9 cellular contexts compared by ENCODE assay signal in genomic region chr6:139323511-139324445, GRCh38. TPM values are rescaled to one million over a fixed set of nuclear protein-coding genes. Genes with fewer than 3 reads are reported as not detected.
A peak's percentile ranks its signal among the peaks of the same experiment; 100 is the strongest.
DNase-seq lines count a peak whose midpoint lies in the region; ATAC-seq and TF ChIP-seq lines count a peak whose summit lies in the region.
"Had no signal": no experiment of that assay in that cellular context is flagged by ENCODE, and none has a peak within 500 bp of the region (broad histone marks: within the 10 kb centered on the region; RNA-seq: fewer than 3 reads in every experiment).

No MANE protein-coding gene starts in this region.

- H3K4me1 Mint-ChIP-seq in activated T-cell treated with anti-CD3 and anti-CD28 coated beads, Interleukin-2, amount 50 U/mL, for 72 hours (ENCODE audit: low read depth): peaks cover 37% of the 10 kb centered on the region

- H3K4me3 ChIP-seq in Peyer's patch: peak overlapping the region; percentile 12 to 39 (median 26)
- peak overlapping the region; percentile 34 for H3K4me3 ChIP-seq in upper lobe of right lung

- H3K27me3 ChIP-seq in Peyer's patch: no peaks in the 10 kb centered on the region
- H3K27me3 ChIP-seq in upper lobe of right lung: no peaks in the 10 kb centered on the region

- H3K4me1 ChIP-seq in Peyer's patch (peaks cover 0 to 9% (median 0%) of the 10 kb centered on the region in 4 donors), upper lobe of right lung (peaks cover 10% of the 10 kb centered on the region)

- H3K36me3 ChIP-seq in Peyer's patch (no peaks in the 10 kb centered on the region), upper lobe of right lung (no peaks in the 10 kb centered on the region)

- peak overlapping the region; percentile 82 for H3K27ac Mint-ChIP-seq in activated T-cell treated with anti-CD3 and anti-CD28 coated beads, Interleukin-2, amount 50 U/mL, for 72 hours

- H3K9me3 Mint-ChIP-seq in activated T-cell treated with anti-CD3 and anti-CD28 coated beads, Interleukin-2, amount 50 U/mL, for 72 hours: peaks cover 7 to 8% of the 10 kb centered on the region in 2 donors

- peaks cover 7 to 8% of the 10 kb centered on the region in 2 donors for H3K36me3 Mint-ChIP-seq in activated T-cell treated with anti-CD3 and anti-CD28 coated beads, Interleukin-2, amount 50 U/mL, for 72 hours (ENCODE audit: insufficient read depth in 2 of 2)

- peak; percentile 86 for DNase-seq in ELR (ENCODE audit: low read depth)
- peak; percentile 53 to 92 (median 87) for DNase-seq in Peyer's patch
- DNase-seq in activated T-cell treated with anti-CD3 and anti-CD28 coated beads, Interleukin-2, amount 50 U/mL, for 72 hours: peak; percentile 77 to 79
- DNase-seq in globus pallidus (ENCODE audit: low spot score): peak; percentile 22
- DNase-seq in posterior vena cava (ENCODE audit: low spot score): peak; percentile 89
- DNase-seq in upper lobe of right lung: peak; percentile 67
- no peak for DNase-seq in mesenteric fat pad (ENCODE audit: low spot score)

- TF ChIP-seq POLR2A in Peyer's patch (IDR thresholded peaks at IDR 0.05): no peak

- ATAC-seq in HG02610 (IDR thresholded peaks at IDR 0.05; ENCODE audit: unreplicated experiment) (peak; percentile 43), upper lobe of right lung (peak; percentile 87)
- ATAC-seq in activated T-cell treated with anti-CD3 and anti-CD28 coated beads, Interleukin-2, amount 50 U/mL, for 72 hours (replicated peaks in 1 of 2): peak; percentile 94 to 97

- TF ChIP-seq CTCF in Peyer's patch (IDR thresholded peaks at IDR 0.05): no peak
- no peak for TF ChIP-seq CTCF in upper lobe of right lung (IDR thresholded peaks at IDR 0.05)

- intact Hi-C loops in posterior vena cava (cut with DNase I) (no loop called here), upper lobe of right lung (cut with DNase I) (no loop called here)

- peak overlapping the region; percentile 66 to 71 for H3K4me3 Mint-ChIP-seq in activated T-cell treated with anti-CD3 and anti-CD28 coated beads, Interleukin-2, amount 50 U/mL, for 72 hours

- H3K9me3 ChIP-seq in Peyer's patch: no peaks in the 10 kb centered on the region
- no peaks in the 10 kb centered on the region for H3K9me3 ChIP-seq in upper lobe of right lung

- peak overlapping the region; percentile 60 to 74 (median 70) for H3K27ac ChIP-seq in Peyer's patch
- peak overlapping the region; percentile 83 for H3K27ac ChIP-seq in upper lobe of right lung

- H3K27me3 Mint-ChIP-seq in activated T-cell treated with anti-CD3 and anti-CD28 coated beads, Interleukin-2, amount 50 U/mL, for 72 hours (ENCODE audit: low read depth): no peaks in the 10 kb centered on the region

RNA-seq across cellular contexts. Expression of gene TXLNB, which starts 32.0 kb away (rescaled TPM):
- total RNA-seq in Peyer's patch (1 to 10 TPM in 2 of 4 donors, under 1 TPM in 1, not detected in 1; 0.54 to 1.7 (median 1.0) TPM), posterior vena cava (1 to 10 TPM; 1.1 to 1.7 TPM), upper lobe of right lung (1.3 TPM), mesenteric fat pad (0.61 TPM)
- under 1 TPM; 0.19 to 0.22 TPM for total RNA-seq in activated T-cell treated with anti-CD3 and anti-CD28 coated beads, Interleukin-2, amount 50 U/mL, for 72 hours
- total RNA-seq: NCI-H460 had no signal

RNA-seq across cellular contexts. Expression of gene CITED2, which starts 50.7 kb away (rescaled TPM):
- total RNA-seq in Peyer's patch (100 to 1,000 TPM in 1 of 4 donors, 10 to 100 TPM in 3; 67.7 to 122 (median 83.1) TPM), posterior vena cava (100 to 1,000 TPM in 1 of 2 donors, 10 to 100 TPM in 1; 85.4 to 132 TPM), upper lobe of right lung (278 TPM), mesenteric fat pad (70.8 TPM)
- 10 to 100 TPM; 26.0 to 73.0 TPM for total RNA-seq in activated T-cell treated with anti-CD3 and anti-CD28 coated beads, Interleukin-2, amount 50 U/mL, for 72 hours

Comparison
In these comparisons a context has a peak if more than half of its experiments do, and no peak if none do; other contexts are left out.
1. ATAC-seq: peak in every context shown above with its lines; median percentile 96 in activated T-cell treated with anti-CD3 and anti-CD28 coated beads, Interleukin-2, amount 50 U/mL, for 72 hours; 87 in upper lobe of right lung; 43 in HG02610.